ENCODE assay signal across 14 cellular contexts in genomic region chr15:37034835-37035234, GRCh38.
DNase-seq lines count a peak whose midpoint lies in the region; ATAC-seq and TF ChIP-seq lines count a peak whose summit lies in the region.
"Had no signal": no experiment of that assay in that cellular context is flagged by ENCODE, and none has a peak within 500 bp of the region (broad histone marks: within the 10 kb centered on the region; RNA-seq: fewer than 3 reads in every experiment).

No MANE protein-coding gene starts in this region.

- no peaks in the 10 kb centered on the region for H3K27me3 Mint-ChIP-seq in nephron progenitor cell (ENCODE audit: low read depth, poor library complexity)
- H3K27me3 Mint-ChIP-seq: B cell had no signal

- peak; percentile 64 for ATAC-seq in HG03432 (IDR thresholded peaks at IDR 0.05; ENCODE audit: unreplicated experiment)
- ATAC-seq: left colon, Right ventricle myocardium inferior had no signal

- DNase-seq in GM12865 (ENCODE audit: low read depth) (peak; percentile 54), SHP77 (lab: John Stamatoyannopoulos, UW) (peak; percentile 20 to 56), nephron progenitor cell (no peak), anterior cingulate cortex (lab: John Stamatoyannopoulos, UW) (no peak), COLO829 (ENCODE audit: low spot score) (no peak), GM10266 (ENCODE audit: extremely low spot score) (no peak)
- DNase-seq: activated gamma-delta T cell treated with Interleukin-2 at 50 U/mL for 16 hours, left colon, NCI-H2029, spleen, thyroid gland had no signal

- peaks cover 72% of the 10 kb centered on the region for H3K36me3 Mint-ChIP-seq in nephron progenitor cell (ENCODE audit: low read depth)

- peak overlapping the region; percentile 75 for H3K27ac Mint-ChIP-seq in nephron progenitor cell
- H3K27ac Mint-ChIP-seq: B cell had no signal

- TF ChIP-seq CTCF in GM12865 (IDR thresholded peaks at IDR 0.05; ENCODE audit: insufficient read depth, low read depth, low read length, missing control alignments), result no peak
- TF ChIP-seq CTCF in nephron progenitor cell (IDR thresholded peaks at IDR 0.05), result no peak
- no peak for TF ChIP-seq CTCF in GM10266 (IDR thresholded peaks at IDR 0.05; ENCODE audit: control insufficient read depth, insufficient read depth, low read depth, missing control alignments)

- peaks cover 83% of the 10 kb centered on the region for H3K4me1 Mint-ChIP-seq in nephron progenitor cell
- H3K4me1 Mint-ChIP-seq: B cell had no signal

- H3K4me3 ChIP-seq in GM12865 (ENCODE audit: low read depth, low read length), result no peak overlapping the region; the same call in none of the 2 replicates
- H3K4me3 ChIP-seq: spleen, thyroid gland had no signal

- no peaks in the 10 kb centered on the region for H3K9me3 Mint-ChIP-seq in nephron progenitor cell

- H3K4me3 Mint-ChIP-seq in nephron progenitor cell, result peak overlapping the region; percentile 10
- H3K4me3 Mint-ChIP-seq: B cell had no signal

Comparison
In these comparisons a context has a peak if more than half of its experiments do, and no peak if none do; other contexts are left out.
1. DNase-seq: peak in GM12865 (single experiment) and SHP77 (2 of 2); none in nephron progenitor cell (single experiment), anterior cingulate cortex (0 of 58), COLO829 (single experiment) and GM10266 (single experiment).